9 cellular contexts compared by ENCODE assay signal in the genomic region with DNA sequence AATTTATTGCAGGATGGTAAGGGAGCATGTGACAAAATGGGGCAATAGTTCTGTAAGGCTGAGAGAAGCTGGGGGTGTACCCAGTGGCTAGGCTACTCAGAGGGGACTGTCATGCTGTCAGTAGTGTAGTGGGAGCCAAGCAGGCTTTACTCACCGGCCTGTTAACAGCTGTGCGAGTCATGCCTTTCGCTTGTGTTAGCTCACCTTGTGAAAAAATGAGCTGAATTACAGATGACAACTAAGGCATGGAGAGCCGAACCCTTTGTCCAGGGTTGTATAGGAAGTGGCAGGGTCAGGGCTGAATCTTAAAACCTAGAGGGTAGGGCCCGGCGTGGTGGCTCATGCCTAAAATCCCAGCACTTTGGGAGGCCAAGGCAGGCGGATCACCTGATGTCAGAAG. TPM values are rescaled to one million over a fixed set of nuclear protein-coding genes. Genes with fewer than 3 reads are reported as not detected.
DNase-seq lines count a peak whose midpoint lies in the region; ATAC-seq and TF ChIP-seq lines count a peak whose summit lies in the region.
"Had no signal": no experiment of that assay in that cellular context is flagged by ENCODE, and none has a peak within 500 bp of the region (broad histone marks: within the 10 kb centered on the region; RNA-seq: fewer than 3 reads in every experiment).

No MANE protein-coding gene starts in this region.

- H3K36me3 ChIP-seq in Panc1 (ENCODE audit: control insufficient read depth, insufficient read depth, low read length), result no peaks in the 10 kb centered on the region

- in situ Hi-C loops in Panc1 (cut with HindIII; ENCODE audit: low pct_unique_long_range_greater_than_20kb, low sequenced_read_pairs), result no loop called here

- H3K4me1 ChIP-seq in Panc1 (ENCODE audit: control insufficient read depth, insufficient read depth, low read length), result peaks cover 62% of the 10 kb centered on the region

- H3K27me3 ChIP-seq in Panc1 (ENCODE audit: control insufficient read depth, insufficient read depth, low read length), result no peaks in the 10 kb centered on the region

- intact Hi-C loops in Panc1 (cut with micrococcal nuclease; ENCODE audit: unreplicated experiment), result no loop called here

- BruUV-seq in Panc1 (replicated peaks; lab: Mats Ljungman, UMichigan), result no TSS peak

- H3K4me3 ChIP-seq in Panc1 (ENCODE audit: low read depth in 2 of 2, low read length in 2 of 2), result no peak overlapping the region
- no peak overlapping the region for H3K4me3 ChIP-seq in choroid plexus epithelial cell (ENCODE audit: low read depth, low read length)

- H3K27ac ChIP-seq in Panc1 (ENCODE audit: low read length), result peak overlapping the region; percentile 60

- TF ChIP-seq CTCF in Panc1 (IDR thresholded peaks at IDR 0.05) (no peak), choroid plexus epithelial cell (conservative IDR thresholded peaks at IDR 0.05; ENCODE audit: low read depth, low read length) (no peak), omental fat pad (IDR thresholded peaks at IDR 0.05) (no peak)

- H3K9me3 ChIP-seq in Panc1 (ENCODE audit: control insufficient read depth, insufficient read depth, low read depth, low read length), result no peaks in the 10 kb centered on the region

- CTCF ChIA-PET in Panc1 (lab: Charles Lee), result interaction anchor here (2.1 kb wide), 1 partner anchor 46 kb away, joined by 5 read pairs; no protein-coding TSS in a partner anchor

- POLR2A ChIA-PET in Panc1 (lab: Charles Lee), result interaction anchor here (0.8 kb wide), 1 partner anchor 9 kb away, joined by 13 read pairs; no protein-coding TSS in a partner anchor

- DNase-seq in ELR (ENCODE audit: low read depth), result peak; percentile 85
- no peak for DNase-seq in Panc1 (ENCODE audit: low read depth, low spot score)
- DNase-seq in choroid plexus epithelial cell (ENCODE audit: low read depth), result peak; percentile 43
- DNase-seq in omental fat pad (ENCODE audit: low spot score), result no peak
- no peak for DNase-seq in SHP77 treated with DMSO at 0.1 percent for 48 hours (lab: John Stamatoyannopoulos, UW)
- DNase-seq in cortex of kidney (lab: John Stamatoyannopoulos, UW), result no peak
- no peak for DNase-seq in NCI-H1092 (lab: John Stamatoyannopoulos, UW)
- DNase-seq: NCI-H187 had no signal

- ATAC-seq in Panc1 (0 out of 2 replicates have a peak, but pooled peaks have one; percentile 9), omental fat pad (ENCODE audit: low FRiP score) (peak; percentile 29), HG03457 (IDR thresholded peaks at IDR 0.05; ENCODE audit: unreplicated experiment) (no peak)

RNA-seq across cellular contexts. Expression of gene SH2B3, which starts 37.9 kb away (rescaled TPM):
- total RNA-seq in Panc1 (2021; ENCODE audit: unreplicated experiment), result 39.6 TPM
- 25.5 TPM for polyA plus RNA-seq in Panc1 (2012; ENCODE audit: insufficient read length)
- 10 to 100 TPM; 30.4 to 64.6 (median 48.3) TPM for total RNA-seq in omental fat pad

Comparison
In these comparisons a context has a peak if more than half of its experiments do, and no peak if none do; other contexts are left out.
1. DNase-seq: peak in ELR (single experiment) and choroid plexus epithelial cell (single experiment); none in Panc1 (single experiment), omental fat pad (single experiment), SHP77 treated with DMSO at 0.1 percent for 48 hours (single experiment), cortex of kidney (single experiment) and NCI-H1092 (single experiment).